ENCODE assay signal across 9 cellular contexts in genomic region chr19:7337380-7338194, GRCh38. TPM values are rescaled to one million over a fixed set of nuclear protein-coding genes. Genes with fewer than 3 reads are reported as not detected.
A peak's percentile ranks its signal among the peaks of the same experiment; 100 is the strongest.
DNase-seq lines count a peak whose midpoint lies in the region; ATAC-seq and TF ChIP-seq lines count a peak whose summit lies in the region.
"Had no signal": no experiment of that assay in that cellular context is flagged by ENCODE, and none has a peak within 500 bp of the region (broad histone marks: within the 10 kb centered on the region; RNA-seq: fewer than 3 reads in every experiment).

No MANE protein-coding gene starts in this region.

- no peaks in the 10 kb centered on the region for H3K79me2 ChIP-seq in SU-DHL-6 (ENCODE audit: insufficient read depth, low read length)

- ATAC-seq in HG03064 (IDR thresholded peaks at IDR 0.05; ENCODE audit: low read depth, unreplicated experiment), result peak; percentile 54

- no peaks in the 10 kb centered on the region for H3K27me3 ChIP-seq in SU-DHL-6 (ENCODE audit: low read length)

- intact Hi-C loops in CD14-positive monocyte (cut with micrococcal nuclease), result no loop called here

- peak overlapping the region; percentile 71 for H3K4me2 ChIP-seq in SU-DHL-6 (ENCODE audit: low read depth, low read length, poor library complexity, severe bottlenecking)

- peak overlapping the region; percentile 33 for H3K4me3 ChIP-seq in SU-DHL-6 (ENCODE audit: insufficient read depth, low read length, poor library complexity, severe bottlenecking)

- H3K36me3 ChIP-seq in SU-DHL-6 (ENCODE audit: low read length), result no peaks in the 10 kb centered on the region

- peak; percentile 35 for TF ChIP-seq POLR2A in GM18951 (IDR thresholded peaks at IDR 0.05; ENCODE audit: extremely low read depth, insufficient read depth, insufficient read length)

- H2AFZ ChIP-seq in SU-DHL-6 (ENCODE audit: low read depth, low read length, severe bottlenecking), result no peak overlapping the region

- peak overlapping the region; percentile 44 for H3K9ac ChIP-seq in SU-DHL-6 (ENCODE audit: low read length)

- in situ Hi-C loops in GM18951 (cut with MboI; ENCODE audit: low sequenced_read_pairs, unreplicated experiment), result no loop called here

- no peaks in the 10 kb centered on the region for H3K9me2 ChIP-seq in SU-DHL-6 (replicated peaks; ENCODE audit: insufficient read depth, low read length)

- TF ChIP-seq CTCF in CD14-positive monocyte (IDR thresholded peaks at IDR 0.05) (no peak), SU-DHL-6 (IDR thresholded peaks at IDR 0.05; ENCODE audit: insufficient read depth, low read length, poor library complexity, severe bottlenecking) (peak; percentile 19)

- H4K20me1 ChIP-seq in SU-DHL-6 (ENCODE audit: low read depth, low read length), result no peaks in the 10 kb centered on the region

- peak overlapping the region; percentile 99 for H3K27ac ChIP-seq in SU-DHL-6 (ENCODE audit: low read depth, low read length)

- peak overlapping the region; percentile 20 to 79 for H3K4me3 Mint-ChIP-seq in CD14-positive monocyte
- H3K4me3 Mint-ChIP-seq: activated naive CD4-positive, alpha-beta T cell treated with anti-CD3 and anti-CD28 coated beads, Interleukin-2, amount 50 U/mL, for 24 hours had no signal

- no peaks in the 10 kb centered on the region for H3K36me3 Mint-ChIP-seq in CD14-positive monocyte
- H3K36me3 Mint-ChIP-seq: activated naive CD4-positive, alpha-beta T cell treated with anti-CD3 and anti-CD28 coated beads, Interleukin-2, amount 50 U/mL, for 24 hours had no signal

- H3K4me1 Mint-ChIP-seq in CD14-positive monocyte, result peaks cover 65% of the 10 kb centered on the region

- H3K27me3 Mint-ChIP-seq in CD14-positive monocyte (ENCODE audit: low read depth in 3 of 3), result peaks cover 7 to 22% (median 7%) of the 10 kb centered on the region in 3 donors
- H3K27me3 Mint-ChIP-seq: activated naive CD4-positive, alpha-beta T cell treated with anti-CD3 and anti-CD28 coated beads, Interleukin-2, amount 50 U/mL, for 24 hours had no signal

- H3F3A ChIP-seq in SU-DHL-6 (ENCODE audit: insufficient read depth), result peaks cover 70% of the 10 kb centered on the region

- H3K9me3 ChIP-seq in SU-DHL-6 (ENCODE audit: insufficient read depth, low read length), result no peaks in the 10 kb centered on the region

- peaks cover 0 to 5% (median 0%) of the 10 kb centered on the region in 7 donors for H3K9me3 Mint-ChIP-seq in CD14-positive monocyte
- H3K9me3 Mint-ChIP-seq: activated naive CD4-positive, alpha-beta T cell treated with anti-CD3 and anti-CD28 coated beads, Interleukin-2, amount 50 U/mL, for 24 hours had no signal

- peak overlapping the region; percentile 52 to 87 (median 83) for H3K27ac Mint-ChIP-seq in CD14-positive monocyte
- H3K27ac Mint-ChIP-seq: activated naive CD4-positive, alpha-beta T cell treated with anti-CD3 and anti-CD28 coated beads, Interleukin-2, amount 50 U/mL, for 24 hours had no signal

- DNase-seq in CD14-positive monocyte (ENCODE audit: low spot score), result peak; percentile 65
- peak; percentile 15 for DNase-seq in putamen (ENCODE audit: low spot score)
- no peak for DNase-seq in DMS79 treated with DMSO at 0.1 percent for 48 hours (lab: John Stamatoyannopoulos, UW)
- no peak for DNase-seq in stimulated activated CD4-positive, alpha-beta T cell treated with anti-CD3 and anti-CD28 coated beads, Interleukin-4, amount 100 ng/mL, for 1 hour
- DNase-seq in T-helper 9 cell, result no peak

RNA-seq across cellular contexts. Expression of gene ARHGEF18, which starts 11.2 kb away (rescaled TPM):
- under 1 TPM; 0.46 to 0.87 TPM for polyA plus RNA-seq in CD14-positive monocyte

RNA-seq across cellular contexts. Expression of gene INSR, which starts 43.4 kb away (rescaled TPM):
- polyA plus RNA-seq in CD14-positive monocyte, result 1 to 10 TPM; 2.9 to 3.4 TPM

Comparison
In these comparisons a context has a peak if more than half of its experiments do, and no peak if none do; other contexts are left out.
1. DNase-seq: peak in CD14-positive monocyte (single experiment) and putamen (single experiment); none in DMS79 treated with DMSO at 0.1 percent for 48 hours (single experiment), stimulated activated CD4-positive, alpha-beta T cell treated with anti-CD3 and anti-CD28 coated beads, Interleukin-4, amount 100 ng/mL, for 1 hour (single experiment) and T-helper 9 cell (single experiment).